Comparison of ENCODE assay signal across 20 cellular contexts in the genomic region with DNA sequence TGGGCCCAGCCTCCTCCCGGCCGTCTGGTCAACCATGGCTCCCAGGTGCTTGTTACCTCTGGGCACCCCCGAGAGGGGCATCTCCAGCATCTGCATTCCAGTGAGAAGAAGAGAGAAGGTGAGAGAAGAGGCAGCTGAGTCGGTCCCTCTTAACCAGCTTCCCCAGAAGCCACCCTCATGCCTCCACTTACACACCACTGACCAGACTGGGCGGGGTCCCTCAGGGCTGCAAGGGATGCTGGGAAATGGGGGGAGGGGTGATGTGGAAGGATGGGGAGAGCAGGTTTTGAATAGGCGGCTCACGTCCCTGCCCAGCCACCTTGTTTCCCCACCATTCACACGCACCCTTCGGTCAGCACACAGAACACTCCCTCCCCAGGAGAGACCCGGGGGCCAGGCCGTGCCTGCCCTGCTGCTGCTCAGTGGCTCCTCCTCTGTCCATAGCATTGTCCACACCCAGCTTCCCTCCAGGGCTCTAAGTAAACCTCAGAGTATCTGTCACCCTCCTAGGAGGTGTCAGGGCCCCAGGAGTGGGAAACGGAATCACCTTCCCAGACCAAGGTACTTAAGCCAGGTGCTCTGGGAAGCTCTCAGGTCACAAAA. TPM values are rescaled to one million over a fixed set of nuclear protein-coding genes. Genes with fewer than 3 reads are reported as not detected.
"Had no signal": no experiment of that assay in that cellular context is flagged by ENCODE, and none has a peak within 500 bp of the region (broad histone marks: within the 10 kb centered on the region; RNA-seq: fewer than 3 reads in every experiment).

No MANE protein-coding gene starts in this region.

- H3K27ac Mint-ChIP-seq: activated CD4-positive, alpha-beta T cell treated with anti-CD3 and anti-CD28 coated beads, Interleukin-2, amount 10 ng/mL, durations not matched to agents 24 days and 14 days; activated naive CD4-positive, alpha-beta T cell treated with anti-CD3 and anti-CD28 coated beads, Interleukin-2, amount 10 ng/mL, durations not matched to agents 7 days and 5 days; activated naive CD8-positive, alpha-beta T cell treated with anti-CD3 and anti-CD28 coated beads, Interleukin-2, amount 50 U/mL, for 24 hours; dendritic cell treated with granulocyte-macrophage colony-stimulating factor and Interleukin-4, amounts not matched to agents 40 ng/mL and 50 ng/mL, for 4 days; natural killer cell treated with Interleukin-12 subunit alpha and Interleukin-12 subunit beta and Interleukin-15 and Interleukin-18, amount 100 ng/mL, for 72 hours; stimulated activated naive B cell treated with anti-CD40 and anti-IgM and Interleukin-4, amounts not matched to agents 10 μg/mL and 1 μg/mL and 100 μg/mL, for 72 hours; T-cell had no signal

- DNase-seq: activated CD4-positive, alpha-beta T cell treated with anti-CD3 and anti-CD28 coated beads, Interleukin-2, amount 10 ng/mL, durations not matched to agents 24 days and 14 days; activated CD4-positive, CD25-positive, alpha-beta regulatory T cell; activated CD8-positive, alpha-beta memory T cell treated with anti-CD3 and anti-CD28 coated beads, Interleukin-2, amount 50 U/mL, for 48 hours; activated effector memory CD4-positive, alpha-beta T cell treated with Interleukin-2 at 50 U/mL for 16 hours; activated naive CD4-positive, alpha-beta T cell treated with anti-CD3 and anti-CD28 coated beads, Interleukin-2, amount 10 ng/mL, durations not matched to agents 7 days and 5 days; activated naive CD8-positive, alpha-beta T cell treated with anti-CD3 and anti-CD28 coated beads, Interleukin-2, amount 50 U/mL, for 24 hours; activated T-cell treated with anti-CD3 and anti-CD28 coated beads, Interleukin-2, amount 50 U/mL, for 48 hours; aorta; effector CD8-positive, alpha-beta T cell; foreskin fibroblast; nucleus accumbens; sigmoid colon; stimulated activated CD4-positive, alpha-beta T cell treated with anti-CD3 and anti-CD28 coated beads, Interleukin-4, amount 100 ng/mL, for 24 hours; stimulated activated naive B cell treated with anti-CD40 and anti-IgM and Interleukin-4, amounts not matched to agents 10 μg/mL and 1 μg/mL and 100 μg/mL, for 72 hours; T-cell had no signal

- ATAC-seq: activated naive CD8-positive, alpha-beta T cell treated with anti-CD3 and anti-CD28 coated beads, Interleukin-2, amount 50 U/mL, for 24 hours; stimulated activated naive B cell treated with anti-CD40 and anti-IgM and Interleukin-4, amounts not matched to agents 10 μg/mL and 1 μg/mL and 100 μg/mL, for 72 hours; T-cell had no signal

- FAIRE-seq: urothelium cell line had no signal

- H3K9me3 Mint-ChIP-seq: activated CD4-positive, alpha-beta T cell treated with anti-CD3 and anti-CD28 coated beads, Interleukin-2, amount 10 ng/mL, durations not matched to agents 24 days and 14 days; activated naive CD4-positive, alpha-beta T cell treated with anti-CD3 and anti-CD28 coated beads, Interleukin-2, amount 10 ng/mL, durations not matched to agents 7 days and 5 days; activated naive CD8-positive, alpha-beta T cell treated with anti-CD3 and anti-CD28 coated beads, Interleukin-2, amount 50 U/mL, for 24 hours; dendritic cell treated with granulocyte-macrophage colony-stimulating factor and Interleukin-4, amounts not matched to agents 40 ng/mL and 50 ng/mL, for 4 days; natural killer cell treated with Interleukin-12 subunit alpha and Interleukin-12 subunit beta and Interleukin-15 and Interleukin-18, amount 100 ng/mL, for 72 hours; T-cell had no signal

- H3K4me1 ChIP-seq: sigmoid colon, tibial artery had no signal

- H3K27me3 Mint-ChIP-seq: activated naive CD4-positive, alpha-beta T cell treated with anti-CD3 and anti-CD28 coated beads, Interleukin-2, amount 10 ng/mL, durations not matched to agents 7 days and 5 days; activated naive CD8-positive, alpha-beta T cell treated with anti-CD3 and anti-CD28 coated beads, Interleukin-2, amount 50 U/mL, for 24 hours; natural killer cell treated with Interleukin-12 subunit alpha and Interleukin-12 subunit beta and Interleukin-15 and Interleukin-18, amount 100 ng/mL, for 72 hours had no signal

- H3K4me1 Mint-ChIP-seq: activated CD4-positive, alpha-beta T cell treated with anti-CD3 and anti-CD28 coated beads, Interleukin-2, amount 10 ng/mL, durations not matched to agents 24 days and 14 days; activated naive CD4-positive, alpha-beta T cell treated with anti-CD3 and anti-CD28 coated beads, Interleukin-2, amount 10 ng/mL, durations not matched to agents 7 days and 5 days; activated naive CD8-positive, alpha-beta T cell treated with anti-CD3 and anti-CD28 coated beads, Interleukin-2, amount 50 U/mL, for 24 hours; stimulated activated naive B cell treated with anti-CD40 and anti-IgM and Interleukin-4, amounts not matched to agents 10 μg/mL and 1 μg/mL and 100 μg/mL, for 72 hours; T-cell had no signal

- H3K36me3 Mint-ChIP-seq: activated naive CD4-positive, alpha-beta T cell treated with anti-CD3 and anti-CD28 coated beads, Interleukin-2, amount 10 ng/mL, durations not matched to agents 7 days and 5 days; natural killer cell treated with Interleukin-12 subunit alpha and Interleukin-12 subunit beta and Interleukin-15 and Interleukin-18, amount 100 ng/mL, for 72 hours; stimulated activated naive B cell treated with anti-CD40 and anti-IgM and Interleukin-4, amounts not matched to agents 10 μg/mL and 1 μg/mL and 100 μg/mL, for 72 hours; T-cell had no signal

- H3K27me3 ChIP-seq: sigmoid colon, tibial artery had no signal

- H3K4me3 ChIP-seq: sigmoid colon, tibial artery had no signal

- H3K9me3 ChIP-seq: sigmoid colon, tibial artery had no signal

- H3K27ac ChIP-seq: sigmoid colon, tibial artery had no signal

- H3K4me3 Mint-ChIP-seq: activated CD4-positive, alpha-beta T cell treated with anti-CD3 and anti-CD28 coated beads, Interleukin-2, amount 10 ng/mL, durations not matched to agents 24 days and 14 days; activated naive CD4-positive, alpha-beta T cell treated with anti-CD3 and anti-CD28 coated beads, Interleukin-2, amount 10 ng/mL, durations not matched to agents 7 days and 5 days; activated naive CD8-positive, alpha-beta T cell treated with anti-CD3 and anti-CD28 coated beads, Interleukin-2, amount 50 U/mL, for 24 hours; dendritic cell treated with granulocyte-macrophage colony-stimulating factor and Interleukin-4, amounts not matched to agents 40 ng/mL and 50 ng/mL, for 4 days; natural killer cell treated with Interleukin-12 subunit alpha and Interleukin-12 subunit beta and Interleukin-15 and Interleukin-18, amount 100 ng/mL, for 72 hours; stimulated activated naive B cell treated with anti-CD40 and anti-IgM and Interleukin-4, amounts not matched to agents 10 μg/mL and 1 μg/mL and 100 μg/mL, for 72 hours; T-cell had no signal

RNA-seq across cellular contexts. Expression of a gene that starts 34.7 kb away (rescaled TPM):
- total RNA-seq: activated CD4-positive, alpha-beta T cell treated with anti-CD3 and anti-CD28 coated beads, Interleukin-2, amount 10 ng/mL, durations not matched to agents 24 days and 14 days; aorta; mesenteric fat pad; natural killer cell treated with Interleukin-12 subunit alpha and Interleukin-12 subunit beta and Interleukin-15 and Interleukin-18, amount 100 ng/mL, for 72 hours; sigmoid colon; T-cell had no signal
